9 cellular contexts compared by ENCODE assay signal in the genomic region with DNA sequence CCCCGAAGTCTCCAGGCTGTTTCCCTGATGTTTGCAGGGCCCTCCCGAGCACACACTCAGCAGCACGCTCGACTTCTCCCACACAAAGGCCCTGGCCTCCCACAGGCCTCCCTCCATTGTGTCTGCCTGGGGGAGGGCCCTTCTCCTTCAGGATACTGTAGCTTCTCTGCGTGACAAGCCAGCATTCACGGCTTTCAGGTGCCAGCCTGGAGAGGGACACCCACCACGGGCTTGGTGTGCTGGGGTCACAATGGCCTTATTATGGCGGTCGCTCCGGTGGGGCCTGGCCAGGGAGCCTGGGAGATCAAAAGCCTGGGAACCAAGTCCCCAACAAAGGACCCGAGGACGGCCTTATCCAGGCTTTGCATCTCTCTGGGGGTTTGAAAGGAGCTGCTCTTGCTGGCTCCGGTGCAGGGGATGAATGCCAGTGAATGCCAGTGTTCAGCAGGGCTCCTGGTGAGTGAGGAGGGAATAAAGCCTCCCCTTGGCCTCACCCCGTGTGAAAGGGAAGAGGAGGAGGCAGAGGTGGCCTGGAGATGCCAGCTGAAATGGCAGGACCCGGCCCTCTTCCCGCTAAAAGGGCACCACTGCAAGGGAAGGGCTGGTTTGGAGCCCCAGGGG. TPM values are rescaled to one million over a fixed set of nuclear protein-coding genes. Genes with fewer than 3 reads are reported as not detected.
DNase-seq lines count a peak whose midpoint lies in the region; ATAC-seq and TF ChIP-seq lines count a peak whose summit lies in the region.
"Had no signal": no experiment of that assay in that cellular context is flagged by ENCODE, and none has a peak within 500 bp of the region (broad histone marks: within the 10 kb centered on the region; RNA-seq: fewer than 3 reads in every experiment).

No MANE protein-coding gene starts in this region.

- peaks cover 0 to 2% of the 10 kb centered on the region in 2 donors for H3K9me3 ChIP-seq in lung (ENCODE audit: control insufficient read depth in 2 of 2, insufficient read depth in 1 of 2, low read length in 1 of 2)
- no peaks in the 10 kb centered on the region for H3K9me3 ChIP-seq in transverse colon

- H3K4me1 ChIP-seq in lung (ENCODE audit: control insufficient read depth in 2 of 2, insufficient read depth in 2 of 2, low read length in 2 of 2) (peaks cover 7 to 14% of the 10 kb centered on the region in 2 donors), transverse colon (peaks cover 0 to 43% (median 24%) of the 10 kb centered on the region in 4 donors)

- H3K4me3 ChIP-seq in lung (no peak overlapping the region), transverse colon (no peak overlapping the region)

- peaks cover 2% of the 10 kb centered on the region for H3K36me3 Mint-ChIP-seq in MCF 10A (ENCODE audit: insufficient read depth, unreplicated experiment)

- ATAC-seq in lung (ENCODE audit: insufficient read depth, low FRiP score): no peak
- no peak for ATAC-seq in HG02938 (IDR thresholded peaks at IDR 0.05; ENCODE audit: unreplicated experiment)

- peak overlapping the region; percentile 95 for H3K27ac Mint-ChIP-seq in MCF 10A (ENCODE audit: low read depth, unreplicated experiment)

- in situ Hi-C loops in transverse colon (cut with MboI; ENCODE audit: low pct_ligation_motif_present in 1 of 4, low pct_unique_long_range_greater_than_20kb in 1 of 4, low sequenced_read_pairs in 3 of 4): no loop called here

- CTCF ChIA-PET in MCF 10A (lab: Yijun Ruan, JAX): interaction anchor here (0.6 to 2.8 kb wide), 3 partner anchors 14 to 163 kb away, joined by 3 to 6 read pairs (median 4); no protein-coding TSS in a partner anchor

- no peak for TF ChIP-seq EP300 in transverse colon (IDR thresholded peaks at IDR 0.05; ENCODE audit: low read depth)

- H3K4me1 Mint-ChIP-seq in MCF 10A (ENCODE audit: insufficient read depth, unreplicated experiment): peaks cover 23% of the 10 kb centered on the region

- POLR2A ChIA-PET in MCF 10A (lab: Yijun Ruan, JAX): interaction anchor here (1.1 to 1.3 kb wide), 2 partner anchors 13 to 16 kb away, joined by 3 to 5 read pairs; no protein-coding TSS in a partner anchor

- intact Hi-C loops in MCF 10A (cut with micrococcal nuclease): no loop called here
- intact Hi-C loops in transverse colon (cut with DNase I; ENCODE audit: low total_unique reads): no loop called here

- DNase-seq in NCI-H1417 (lab: John Stamatoyannopoulos, UW) (peak; percentile 40 to 70 (median 56)), NCI-H1417 treated with DMSO at 0.1 percent for 48 hours (lab: John Stamatoyannopoulos, UW) (no peak), MCF 10A (ENCODE audit: unreplicated experiment) (peak; percentile 36), lung (ENCODE audit: low spot score) (no peak), transverse colon (no peak), inferior parietal cortex (ENCODE audit: extremely low spot score) (no peak), DMS114 treated with DMSO at 0.1 percent for 48 hours (lab: John Stamatoyannopoulos, UW; ENCODE audit: unreplicated experiment) (no peak)
- DNase-seq: activated gamma-delta T cell treated with Interleukin-2 at 50 U/mL for 16 hours had no signal

- no peak for TF ChIP-seq POLR2A in transverse colon (IDR thresholded peaks at IDR 0.05)

- H3K27me3 Mint-ChIP-seq in MCF 10A (ENCODE audit: insufficient read depth, unreplicated experiment): no peaks in the 10 kb centered on the region

- no peak for TF ChIP-seq CTCF in MCF 10A (IDR thresholded peaks at IDR 0.05; ENCODE audit: unreplicated experiment)
- no peak for TF ChIP-seq CTCF in lung (IDR thresholded peaks at IDR 0.05; ENCODE audit: control extremely low read depth, extremely low read depth)
- TF ChIP-seq CTCF in transverse colon (IDR thresholded peaks at IDR 0.05): no peak

- no TSS peak for BruUV-seq in MCF 10A (replicated peaks; lab: Mats Ljungman, UMichigan)

- H3K27me3 ChIP-seq in lung (ENCODE audit: control insufficient read depth, insufficient read depth): no peaks in the 10 kb centered on the region
- H3K27me3 ChIP-seq in transverse colon: no peaks in the 10 kb centered on the region

- WGBS in lung, 2 donors: 82 to 85% methylated on average over 15 to 16 of the region's 16 CpGs
- WGBS in transverse colon (ENCODE audit: low coverage in 1 of 2), 2 donors: 86% methylated on average over 16 of the region's 16 CpGs; no CpG with 5 or more reads in 1 of the 2 donors

- no peaks in the 10 kb centered on the region for H3K9me3 Mint-ChIP-seq in MCF 10A (ENCODE audit: unreplicated experiment)

- H3K4me3 Mint-ChIP-seq in MCF 10A (ENCODE audit: unreplicated experiment): no peak overlapping the region

- H3K27ac ChIP-seq in lung (ENCODE audit: low read depth in 1 of 2, low read length in 1 of 2): peak overlapping the region; percentile 50 to 71
- peak overlapping the region; percentile 60 to 63 (median 62) for H3K27ac ChIP-seq in transverse colon

- H3K36me3 ChIP-seq in lung (ENCODE audit: control insufficient read depth in 2 of 2, insufficient read depth in 2 of 2, low read length in 2 of 2) (peaks cover 0 to 2% of the 10 kb centered on the region in 2 donors), transverse colon (peaks cover 0 to 7% (median 2%) of the 10 kb centered on the region in 4 donors)

RNA-seq across cellular contexts. Expression of a gene that starts 55.0 kb away (rescaled TPM):
- total RNA-seq in MCF 10A (2022) (9.2 and 12.2 TPM in 2 replicates), lung (10 to 100 TPM; 13.1 to 14.0 TPM), transverse colon (10 to 100 TPM in 2 of 4 donors, 1 to 10 TPM in 1, under 1 TPM in 1; 0.80 to 16.4 (median 10.4) TPM)
- polyA plus RNA-seq in lung: 1 to 10 TPM; 2.2 to 4.5 TPM

Comparison
In these comparisons a context has a peak if more than half of its experiments do, and no peak if none do; other contexts are left out.
1. DNase-seq: peak in NCI-H1417 (3 of 3) and MCF 10A (single experiment); none in NCI-H1417 treated with DMSO at 0.1 percent for 48 hours (single experiment), lung (single experiment), transverse colon (single experiment), inferior parietal cortex (single experiment) and DMS114 treated with DMSO at 0.1 percent for 48 hours (single experiment).